ENCODE assay signal across 11 cellular contexts in the genomic region with DNA sequence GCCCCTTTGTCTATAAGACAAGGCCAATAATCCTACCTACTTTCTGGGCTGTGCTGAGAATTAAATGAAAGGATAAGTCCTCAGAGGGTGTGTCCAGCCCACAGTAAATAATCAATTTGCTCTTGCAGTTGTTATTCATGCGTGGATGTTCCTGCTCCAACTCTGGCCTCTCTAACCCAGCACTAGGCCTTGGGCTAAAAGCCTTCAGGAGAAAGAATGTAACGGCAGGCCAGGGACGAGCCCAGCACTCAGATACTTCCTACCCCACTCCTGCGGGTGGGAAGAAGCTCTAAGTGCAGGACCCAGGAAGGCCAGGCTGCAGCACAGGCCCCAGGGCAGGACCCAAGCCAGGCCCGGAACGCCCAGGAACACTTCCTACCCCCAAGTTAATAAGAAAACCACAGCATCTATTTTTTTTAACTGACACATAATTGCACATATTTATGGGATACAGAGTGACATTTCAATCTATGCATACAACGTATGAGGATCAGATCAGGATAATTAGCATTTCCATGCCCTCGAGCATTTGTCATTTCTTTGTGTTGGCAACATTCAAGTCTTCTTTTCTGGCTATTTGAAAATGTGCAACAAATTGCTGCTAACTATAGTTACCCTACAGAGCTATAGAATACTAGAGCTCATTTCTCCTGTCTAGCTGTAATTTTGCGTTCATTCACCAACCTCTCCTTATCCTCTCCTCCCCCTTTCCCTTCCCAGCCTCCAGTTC.
DNase-seq lines count a peak whose midpoint lies in the region; ATAC-seq, FAIRE-seq and TF ChIP-seq lines count a peak whose summit lies in the region.
"Had no signal": no experiment of that assay in that cellular context is flagged by ENCODE, and none has a peak within 500 bp of the region (broad histone marks: within the 10 kb centered on the region; RNA-seq: fewer than 3 reads in every experiment).

No MANE protein-coding gene starts in this region.

- DNase-seq in SJCRH30: peak; percentile 48 to 67
- peak; percentile 30 for DNase-seq in fibroblast of villous mesenchyme (ENCODE audit: low read depth)
- no peak for DNase-seq in prostate gland (ENCODE audit: low spot score)
- no peak for DNase-seq in NCI-H2029 treated with DMSO at 0.1 percent for 48 hours (lab: John Stamatoyannopoulos, UW)
- no peak for DNase-seq in thyroid gland
- no peak for DNase-seq in kidney
- DNase-seq: CD8-positive, alpha-beta memory T cell; SK-N-SH had no signal

- H3K36me3 ChIP-seq in SJCRH30 (no peaks in the 10 kb centered on the region), prostate gland (no peaks in the 10 kb centered on the region), thyroid gland (no peaks in the 10 kb centered on the region), kidney (ENCODE audit: control insufficient read depth in 1 of 2, insufficient read depth in 2 of 2, low read length in 2 of 2) (no peaks in the 10 kb centered on the region)
- H3K36me3 ChIP-seq: neutrophil had no signal

- no peaks in the 10 kb centered on the region for H3K9me3 ChIP-seq in SJCRH30 (replicated peaks)
- no peaks in the 10 kb centered on the region for H3K9me3 ChIP-seq in prostate gland
- no peaks in the 10 kb centered on the region for H3K9me3 ChIP-seq in thyroid gland
- H3K9me3 ChIP-seq in kidney (ENCODE audit: control insufficient read depth in 1 of 2, low read length in 2 of 2): no peaks in the 10 kb centered on the region
- H3K9me3 ChIP-seq: neutrophil, SK-N-SH had no signal

- H3K27ac ChIP-seq in C4-2B (peak overlapping the region; percentile 51; the same call in 1 of the 2 replicates), SJCRH30 (peak overlapping the region; percentile 62), prostate gland (peak overlapping the region; percentile 65 to 89), thyroid gland (no peak overlapping the region), kidney (ENCODE audit: low read depth in 2 of 2, low read length in 2 of 2) (no peak overlapping the region)
- H3K27ac ChIP-seq: neutrophil had no signal

- H3K4me3 ChIP-seq in SJCRH30 (peak overlapping the region; percentile 9), fibroblast of villous mesenchyme (ENCODE audit: low read depth, low read length) (no peak overlapping the region), prostate gland (no peak overlapping the region), thyroid gland (replicated peaks in 1 of 3) (no peak overlapping the region), kidney (ENCODE audit: low read length in 2 of 2) (no peak overlapping the region)

- FAIRE-seq in kidney (lab: Jason Lieb, UNC): no peak

- H3K9ac ChIP-seq in kidney (ENCODE audit: low read length in 2 of 2): no peak overlapping the region
- H3K9ac ChIP-seq: SK-N-SH had no signal

- intact Hi-C loops in prostate gland (cut with DNase I) (loop anchor here (5.0 kb wide), 1 partner anchor 54 kb away; no protein-coding TSS in a partner anchor), thyroid gland (cut with DNase I) (no loop called here), kidney (cut with DNase I) (no loop called here)

- 47% methylated on average over 9 of the region's 9 CpGs for WGBS in prostate gland
- WGBS in thyroid gland, 2 donors: 82 to 85% methylated on average over 9 of the region's 9 CpGs

- TF ChIP-seq CTCF in C4-2B (conservative IDR thresholded peaks at IDR 0.05) (no peak), fibroblast of villous mesenchyme (IDR thresholded peaks at IDR 0.05; ENCODE audit: insufficient read depth, low read depth, low read length) (no peak), prostate gland (IDR thresholded peaks at IDR 0.05) (no peak), thyroid gland (IDR thresholded peaks at IDR 0.05) (no peak), kidney (IDR thresholded peaks at IDR 0.05; ENCODE audit: borderline replicate concordance, extremely low read depth, insufficient read depth) (no peak)

- TF ChIP-seq POLR2A in prostate gland (IDR thresholded peaks at IDR 0.05) (no peak), thyroid gland (IDR thresholded peaks at IDR 0.05) (no peak)

- no peak for ATAC-seq in GM21423 (IDR thresholded peaks at IDR 0.05; ENCODE audit: unreplicated experiment)

- peaks cover 38% of the 10 kb centered on the region for H3K4me1 ChIP-seq in SJCRH30
- peaks cover 17% of the 10 kb centered on the region for H3K4me1 ChIP-seq in prostate gland (replicated peaks)
- no peaks in the 10 kb centered on the region for H3K4me1 ChIP-seq in thyroid gland
- H3K4me1 ChIP-seq in kidney (ENCODE audit: control insufficient read depth in 1 of 2, insufficient read depth in 1 of 2, low read depth in 1 of 2, low read length in 2 of 2): no peaks in the 10 kb centered on the region

- H3K27me3 ChIP-seq in SJCRH30 (no peaks in the 10 kb centered on the region), prostate gland (replicated peaks; ENCODE audit: insufficient read depth) (no peaks in the 10 kb centered on the region), thyroid gland (no peaks in the 10 kb centered on the region)
- H3K27me3 ChIP-seq: neutrophil had no signal

Comparison
In these comparisons a context has a peak if more than half of its experiments do, and no peak if none do; other contexts are left out.
1. H3K27ac ChIP-seq: peak in C4-2B (single experiment), SJCRH30 (single experiment) and prostate gland (2 of 2); none in thyroid gland (0 of 3) and kidney (0 of 2).
2. DNase-seq: peak in SJCRH30 (2 of 2) and fibroblast of villous mesenchyme (single experiment); none in prostate gland (single experiment), NCI-H2029 treated with DMSO at 0.1 percent for 48 hours (single experiment), thyroid gland (0 of 2) and kidney (single experiment).